In the genomic region with DNA sequence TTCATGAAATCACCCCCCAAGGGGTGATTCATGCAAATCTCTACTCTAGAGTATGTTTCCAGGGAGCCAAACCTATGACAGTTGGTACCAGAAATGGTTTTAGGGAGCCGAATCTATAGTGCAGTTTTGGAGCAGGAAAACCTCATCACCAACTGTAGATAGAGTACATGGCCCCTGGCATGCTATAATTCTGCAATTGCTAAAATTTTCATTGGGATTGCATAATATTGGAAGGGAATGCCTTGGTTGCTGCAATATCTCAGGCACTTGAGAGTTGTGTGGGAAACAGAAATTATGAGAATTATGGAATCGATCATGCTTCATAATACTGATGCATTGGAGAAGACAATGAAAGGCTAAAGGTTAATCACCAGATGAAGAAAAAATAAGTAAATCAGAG, we compare ENCODE assay signal across 28 cellular contexts.
"Had no signal": no experiment of that assay in that cellular context is flagged by ENCODE, and none has a peak within 500 bp of the region (broad histone marks: within the 10 kb centered on the region; RNA-seq: fewer than 3 reads in every experiment).

No MANE protein-coding gene starts in this region.

- H3K36me3 ChIP-seq: neural progenitor cell, ovary, spleen, thoracic aorta, thyroid gland, tibial nerve, upper lobe of left lung, vagina had no signal

- H3K36me3 Mint-ChIP-seq: naive thymus-derived CD4-positive, alpha-beta T cell; natural killer cell; neural progenitor cell; stimulated activated memory B cell treated with anti-CD40 and anti-IgM and Interleukin-4, amounts not matched to agents 10 μg/mL and 1 μg/mL and 100 μg/mL, for 72 hours had no signal

- H3K4me1 ChIP-seq: parathyroid adenoma, psoas muscle, spleen, thyroid gland, tibial nerve, upper lobe of left lung, vagina had no signal

- H3K9me3 Mint-ChIP-seq: nephron; neural progenitor cell; stimulated activated memory B cell treated with anti-CD40 and anti-IgM and Interleukin-4, amounts not matched to agents 10 μg/mL and 1 μg/mL and 100 μg/mL, for 72 hours had no signal

- H3K4me3 Mint-ChIP-seq: naive thymus-derived CD4-positive, alpha-beta T cell; natural killer cell; nephron; neural progenitor cell; stimulated activated memory B cell treated with anti-CD40 and anti-IgM and Interleukin-4, amounts not matched to agents 10 μg/mL and 1 μg/mL and 100 μg/mL, for 72 hours; stimulated activated naive CD8-positive, alpha-beta T cell treated with anti-CD3 and anti-CD28 coated beads, Interleukin-15, amount 100 ng/mL, for 72 hours had no signal

- H3K27ac ChIP-seq: neural progenitor cell, ovary, parathyroid adenoma, psoas muscle, skin epidermis, spleen, thoracic aorta, thyroid gland, tibial nerve, upper lobe of left lung, vagina had no signal

- DNase-seq: naive thymus-derived CD4-positive, alpha-beta T cell; natural killer cell; occipital lobe; ovary; posterior cingulate gyrus; psoas muscle; right cardiac atrium; spleen; stimulated activated CD4-positive, alpha-beta T cell treated with anti-CD3 and anti-CD28 coated beads, Interleukin-12 subunit alpha, Interleukin-12 subunit beta, amount 100 ng/mL, for 4 hours; stimulated activated CD4-positive, alpha-beta T cell treated with anti-CD3 and anti-CD28 coated beads, Interleukin-1b, Interleukin-23, amount 100 ng/mL, for 48 hours; stimulated activated CD4-positive, alpha-beta T cell treated with anti-CD3 and anti-CD28 coated beads, Interleukin-4, amount 100 ng/mL, for 24 hours; stimulated activated naive CD4-positive, alpha-beta T cell; stimulated activated naive CD8-positive, alpha-beta T cell treated with anti-CD3 and anti-CD28 coated beads, Interleukin-15, amount 100 ng/mL, for 72 hours; stimulated activated naive CD8-positive, alpha-beta T cell treated with anti-CD3 and anti-CD28 coated beads, Interleukin-15, Interleukin-2, amounts not matched to agents 100 U/mL and 50 U/mL, for 24 hours; thyroid gland; trophoblast cell; upper lobe of left lung had no signal

- H3K9me3 ChIP-seq: ovary, psoas muscle, spleen, thoracic aorta, thyroid gland, tibial nerve, upper lobe of left lung, vagina had no signal

- ATAC-seq: naive thymus-derived CD4-positive, alpha-beta T cell; natural killer cell; psoas muscle; right cardiac atrium; sciatic nerve; stimulated activated memory B cell treated with anti-CD40 and anti-IgM and Interleukin-4, amounts not matched to agents 10 μg/mL and 1 μg/mL and 100 μg/mL, for 72 hours; stimulated activated naive CD8-positive, alpha-beta T cell treated with anti-CD3 and anti-CD28 coated beads, Interleukin-15, amount 100 ng/mL, for 72 hours; stimulated activated naive CD8-positive, alpha-beta T cell treated with anti-CD3 and anti-CD28 coated beads, Interleukin-15, Interleukin-2, amounts not matched to agents 100 U/mL and 50 U/mL, for 24 hours had no signal

- H3K27me3 ChIP-seq: neural progenitor cell, ovary, spleen, thyroid gland, tibial nerve, upper lobe of left lung, vagina had no signal

- H3K9ac ChIP-seq: neural progenitor cell, parathyroid adenoma had no signal

- H3K4me3 ChIP-seq: neural progenitor cell, ovary, psoas muscle, skin epidermis, smooth muscle cell, spleen, thoracic aorta, thyroid gland, tibial nerve, upper lobe of left lung, vagina had no signal

- H3K4me1 Mint-ChIP-seq: naive thymus-derived CD4-positive, alpha-beta T cell; natural killer cell; stimulated activated memory B cell treated with anti-CD40 and anti-IgM and Interleukin-4, amounts not matched to agents 10 μg/mL and 1 μg/mL and 100 μg/mL, for 72 hours; stimulated activated naive CD8-positive, alpha-beta T cell treated with anti-CD3 and anti-CD28 coated beads, Interleukin-15, amount 100 ng/mL, for 72 hours had no signal

- H3K79me2 ChIP-seq: parathyroid adenoma had no signal

- H3K4me2 ChIP-seq: neural progenitor cell, smooth muscle cell had no signal

- H2AFZ ChIP-seq: neural progenitor cell, parathyroid adenoma had no signal

- H3K27me3 Mint-ChIP-seq: naive thymus-derived CD4-positive, alpha-beta T cell; progenitor cell of endocrine pancreas; stimulated activated memory B cell treated with anti-CD40 and anti-IgM and Interleukin-4, amounts not matched to agents 10 μg/mL and 1 μg/mL and 100 μg/mL, for 72 hours; stimulated activated naive CD8-positive, alpha-beta T cell treated with anti-CD3 and anti-CD28 coated beads, Interleukin-15, amount 100 ng/mL, for 72 hours had no signal

- H3K27ac Mint-ChIP-seq: naive thymus-derived CD4-positive, alpha-beta T cell; natural killer cell; nephron; neural progenitor cell; progenitor cell of endocrine pancreas; stimulated activated memory B cell treated with anti-CD40 and anti-IgM and Interleukin-4, amounts not matched to agents 10 μg/mL and 1 μg/mL and 100 μg/mL, for 72 hours; stimulated activated naive CD8-positive, alpha-beta T cell treated with anti-CD3 and anti-CD28 coated beads, Interleukin-15, amount 100 ng/mL, for 72 hours had no signal
